Comparison of ENCODE assay signal across 14 cellular contexts in the genomic region with DNA sequence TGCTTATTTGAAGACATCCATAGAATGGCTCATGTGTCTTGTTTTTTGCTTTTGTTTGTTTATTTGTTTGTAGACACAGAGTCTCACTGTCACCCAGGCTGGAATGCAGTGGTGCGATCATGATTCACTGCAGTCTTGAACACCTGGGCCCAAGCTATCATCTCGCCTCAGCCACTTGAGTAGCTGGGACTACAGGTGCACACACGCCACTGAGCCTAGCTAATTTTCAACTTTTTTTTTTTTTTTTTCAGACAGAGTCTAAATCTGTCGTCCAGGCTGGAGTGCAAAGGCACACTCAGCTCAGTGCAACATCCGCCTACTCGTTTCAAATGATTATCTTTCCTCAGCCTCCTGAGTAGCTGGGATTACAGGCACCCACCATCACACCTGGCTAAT.
DNase-seq lines count a peak whose midpoint lies in the region; ATAC-seq, FAIRE-seq and TF ChIP-seq lines count a peak whose summit lies in the region.
"Had no signal": no experiment of that assay in that cellular context is flagged by ENCODE, and none has a peak within 500 bp of the region (broad histone marks: within the 10 kb centered on the region; RNA-seq: fewer than 3 reads in every experiment).

No MANE protein-coding gene starts in this region.

- 71% methylated on average over 5 of the region's 6 CpGs for WGBS in K562 (ENCODE audit: insufficient coverage, low coverage, missing lambda C conversion rate)
- WGBS in heart right ventricle, 2 donors, result 93 to 95% methylated on average over 6 of the region's 6 CpGs

- H3K27me3 ChIP-seq in K562 (ENCODE audit: control insufficient read depth in 2 of 2, insufficient read depth in 2 of 2, low read length in 2 of 2) (no peaks in the 10 kb centered on the region), heart right ventricle (no peaks in the 10 kb centered on the region)
- H3K27me3 ChIP-seq: heart left ventricle had no signal

- H4K20me1 ChIP-seq in K562 (replicated peaks; ENCODE audit: control insufficient read depth, insufficient read depth, low read length), result no peaks in the 10 kb centered on the region

- no peak overlapping the region for H3K9ac ChIP-seq in K562 (ENCODE audit: insufficient read depth in 1 of 2, low read depth in 2 of 2, low read length in 2 of 2)

- TF ChIP-seq EP300 in K562 (IDR thresholded peaks at IDR 0.05; ENCODE audit: low read length), result no peak

- H3K36me3 ChIP-seq in K562 (ENCODE audit: control insufficient read depth, insufficient read depth, low read length), result no peaks in the 10 kb centered on the region
- H3K36me3 ChIP-seq in heart right ventricle, result no peaks in the 10 kb centered on the region
- H3K36me3 ChIP-seq: heart left ventricle had no signal

- H3K79me2 ChIP-seq in K562 (ENCODE audit: control insufficient read depth, insufficient read depth, low read length), result no peaks in the 10 kb centered on the region

- CTCF ChIA-PET in K562 (lab: Yijun Ruan, JAX; ENCODE audit: low intra/inter-chr PET ratio), result no interaction called here

- DNase-seq in GM12891 (ENCODE audit: insufficient read length, low spot score), result no peak
- DNase-seq in K562 (ENCODE audit: extremely low read depth in 1 of 4, low spot score in 3 of 4), result no peak
- no peak for DNase-seq in dermis blood vessel endothelial cell
- DNase-seq in NCI-H2227 treated with DMSO at 0.1 percent for 48 hours (lab: John Stamatoyannopoulos, UW), result no peak
- no peak for DNase-seq in heart right ventricle
- no peak for DNase-seq in COR-L47 (lab: John Stamatoyannopoulos, UW)
- DNase-seq: effector CD8-positive, alpha-beta T cell; heart left ventricle; psoas muscle; stimulated activated CD4-positive, alpha-beta T cell treated with anti-CD3 and anti-CD28 coated beads, Interleukin-4, amount 100 ng/mL, for 4 hours; SW 1271 had no signal

- no peak overlapping the region for H3K4me3 ChIP-seq in K562
- no peak overlapping the region for H3K4me3 ChIP-seq in heart right ventricle
- H3K4me3 ChIP-seq: GM23338, heart left ventricle, psoas muscle had no signal

- BruUV-seq in K562 (replicated peaks; lab: Mats Ljungman, UMichigan), result no TSS peak

- ATAC-seq in GM19395 (IDR thresholded peaks at IDR 0.05; ENCODE audit: unreplicated experiment), result peak; percentile 54
- peak; percentile 42 for ATAC-seq in HG02973 (IDR thresholded peaks at IDR 0.05; ENCODE audit: unreplicated experiment)
- ATAC-seq in K562, result no peak
- no peak for ATAC-seq in heart right ventricle
- ATAC-seq: GM23338, heart left ventricle had no signal

- H3K9me3 ChIP-seq in K562 (replicated peaks; ENCODE audit: control insufficient read depth, insufficient read depth, low read depth, low read length), result no peaks in the 10 kb centered on the region
- H3K9me3 ChIP-seq in heart right ventricle, result no peaks in the 10 kb centered on the region
- H3K9me3 ChIP-seq: heart left ventricle, psoas muscle had no signal

- intact Hi-C loops in K562 (cut with micrococcal nuclease) (no loop called here), heart right ventricle (cut with DNase I) (no loop called here)

- H3K27ac ChIP-seq in K562 (ENCODE audit: extremely low read depth, low read depth, low read length) (no peak overlapping the region), heart right ventricle (no peak overlapping the region)
- H3K27ac ChIP-seq: psoas muscle had no signal

- FAIRE-seq in GM12891 (lab: Jason Lieb, UNC) (peak; percentile 9), K562 (lab: Jason Lieb, UNC) (no peak)

- no peaks in the 10 kb centered on the region for H3K9me1 ChIP-seq in K562 (ENCODE audit: control insufficient read depth, insufficient read depth, low read length)

- TF ChIP-seq POLR2A in GM12891 (IDR thresholded peaks at IDR 0.05; ENCODE audit: low read depth, low read length), result no peak
- no peak for TF ChIP-seq POLR2A in K562 (conservative IDR thresholded peaks at IDR 0.05)

- no peak for TF ChIP-seq CTCF in K562 (IDR thresholded peaks at IDR 0.05 in 2 of 3, conservative IDR thresholded peaks at IDR 0.05 in 1 of 3; ENCODE audit: insufficient read depth in 2 of 3, low read depth in 1 of 3, low read length in 3 of 3)
- TF ChIP-seq CTCF in heart right ventricle (IDR thresholded peaks at IDR 0.05), result no peak

- H2AFZ ChIP-seq in K562 (ENCODE audit: low read depth, low read length), result no peak overlapping the region
- H2AFZ ChIP-seq: GM23338 had no signal

- POLR2A ChIA-PET in K562 (lab: Yijun Ruan, JAX), result no interaction called here

- no peak for TF ChIP-seq RAD21 in K562 (CRISPR knock-in tag; conservative IDR thresholded peaks at IDR 0.05 in 1 of 2, IDR thresholded peaks at IDR 0.05 in 1 of 2)

- H3K4me1 ChIP-seq in K562 (replicated peaks in 1 of 2; ENCODE audit: control insufficient read depth in 2 of 2, insufficient read depth in 2 of 2, low read length in 2 of 2), result peaks cover 3 to 4% of the 10 kb centered on the region in 2 experiments; a peak in 3 of 5 replicates
- H3K4me1 ChIP-seq in heart right ventricle, result peaks cover 0 to 19% (median 0%) of the 10 kb centered on the region in 9 donors
- H3K4me1 ChIP-seq: psoas muscle had no signal

- in situ Hi-C loops in K562 (cut with MboI), result no loop called here

- no peak overlapping the region for H3K4me2 ChIP-seq in K562 (ENCODE audit: insufficient read depth, low read length)
- H3K4me2 ChIP-seq: GM23338 had no signal

TF ChIP-seq in GM12891, 5 proteins besides CTCF, POLR2A, EP300 and RAD21:
- TF ChIP-seq SPI1 (IDR thresholded peaks at IDR 0.05; ENCODE audit: low read depth, low read length), result no peak

TF ChIP-seq in K562, 482 proteins besides CTCF, POLR2A, EP300 and RAD21:
- TF ChIP-seq EGR1 (conservative IDR thresholded peaks at IDR 0.05) (0 out of 2 replicates have a peak, but pooled peaks have one; percentile 19), EP400 (IDR thresholded peaks at IDR 0.05) (no peak), IRF1 (CRISPR knock-in tag; IDR thresholded peaks at IDR 0.05; ENCODE audit: borderline replicate concordance) (no peak), CGGBP1 (CRISPR knock-in tag; IDR thresholded peaks at IDR 0.05) (no peak), ZNF277 (CRISPR knock-in tag; IDR thresholded peaks at IDR 0.05; ENCODE audit: borderline replicate concordance) (no peak)
- TF ChIP-seq, protein P1, sequence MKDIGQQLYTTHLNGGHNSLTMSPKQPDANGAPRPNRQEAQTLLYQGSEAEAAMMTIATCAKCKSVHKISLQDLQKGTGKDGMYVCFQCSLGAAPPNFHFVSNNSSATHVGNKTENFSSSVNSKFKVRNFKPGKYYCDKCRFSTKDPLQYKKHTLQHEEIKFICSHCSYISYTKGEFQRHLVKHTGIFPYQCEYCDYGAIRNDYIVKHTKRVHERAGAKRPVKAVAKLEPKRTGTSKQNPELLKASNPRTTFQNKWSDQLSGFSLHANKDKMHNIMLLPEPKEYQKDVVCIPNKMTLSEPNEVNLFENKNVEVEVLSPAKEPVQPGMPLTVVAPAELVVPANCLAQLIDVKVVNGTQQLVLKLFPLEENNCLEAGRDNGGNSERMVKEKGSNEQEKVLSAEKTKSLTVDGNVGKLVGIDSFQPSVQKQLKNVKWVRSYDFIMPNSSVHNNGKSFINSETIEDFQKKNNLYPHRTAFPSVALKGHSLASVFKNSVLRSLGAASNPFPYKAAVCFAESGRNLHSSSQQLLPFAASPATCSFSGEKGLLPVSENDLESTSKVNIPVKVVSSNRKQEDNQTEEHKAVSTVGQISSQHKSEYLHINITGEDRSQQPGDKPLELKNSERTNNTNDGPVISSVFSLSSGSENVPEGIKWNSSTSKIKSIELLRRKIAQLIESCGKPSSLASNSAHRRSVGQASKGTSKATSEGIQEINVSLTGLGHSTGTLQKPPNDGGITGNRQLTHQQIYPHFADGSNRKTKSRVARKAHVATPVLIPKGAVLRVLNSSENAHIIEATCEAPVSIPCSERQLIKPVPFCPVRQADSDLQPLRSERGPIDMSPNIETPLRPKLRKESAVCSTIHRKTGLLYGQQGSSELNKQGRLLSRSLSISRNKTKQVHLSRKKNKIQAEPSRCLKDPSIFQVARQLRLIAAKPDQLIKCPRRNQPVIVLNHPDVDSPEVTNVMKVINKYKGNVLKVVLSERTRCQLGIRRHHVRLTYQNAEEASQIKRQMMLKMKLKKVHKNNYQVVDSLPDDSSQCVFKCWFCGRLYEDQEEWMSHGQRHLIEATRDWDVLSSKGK (CRISPR knock-in tag; IDR thresholded peaks at IDR 0.05), result no peak

Comparison
In these comparisons a context has a peak if more than half of its experiments do, and no peak if none do; other contexts are left out.
1. ATAC-seq: peak in GM19395 (single experiment) and HG02973 (single experiment); none in K562 (single experiment) and heart right ventricle (0 of 8).